30 cellular contexts compared by ENCODE assay signal in the genomic region with DNA sequence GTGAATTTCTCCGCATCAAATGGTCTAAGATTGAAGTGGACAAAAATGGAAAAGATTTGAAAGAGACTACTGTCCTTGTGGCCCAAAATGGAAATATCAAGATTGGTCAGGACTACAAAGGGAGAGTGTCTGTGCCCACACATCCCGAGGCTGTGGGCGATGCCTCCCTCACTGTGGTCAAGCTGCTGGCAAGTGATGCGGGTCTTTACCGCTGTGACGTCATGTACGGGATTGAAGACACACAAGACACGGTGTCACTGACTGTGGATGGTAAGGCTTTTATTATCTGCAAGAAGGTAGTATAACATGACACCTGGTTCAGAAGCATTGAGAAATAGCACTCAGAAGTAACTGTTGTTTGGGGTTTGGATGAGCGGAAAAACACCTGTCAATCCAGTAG. TPM values are rescaled to one million over a fixed set of nuclear protein-coding genes. Genes with fewer than 3 reads are reported as not detected.
"Had no signal": no experiment of that assay in that cellular context is flagged by ENCODE, and none has a peak within 500 bp of the region (broad histone marks: within the 10 kb centered on the region; RNA-seq: fewer than 3 reads in every experiment).

No MANE protein-coding gene starts in this region.

- H3K4me3 Mint-ChIP-seq: activated CD4-positive, alpha-beta memory T cell treated with anti-CD3 and anti-CD28 coated beads for 36 hours; activated CD4-positive, alpha-beta T cell treated with anti-CD3 and anti-CD28 coated beads for 36 hours; activated CD4-positive, alpha-beta T cell treated with anti-CD3 and anti-CD28 coated beads, Interleukin-2, amount 10 ng/mL, durations not matched to agents 24 days and 14 days; activated naive CD4-positive, alpha-beta T cell treated with anti-CD3 and anti-CD28 coated beads, Interleukin-2, amount 10 ng/mL, durations not matched to agents 7 days and 5 days; activated naive CD8-positive, alpha-beta T cell treated with anti-CD3 and anti-CD28 coated beads, Interleukin-2, amount 10 ng/mL, durations not matched to agents 7 days and 5 days; activated T-cell treated with anti-CD3 and anti-CD28 coated beads, Interleukin-2, amount 50 U/mL, for 24 hours; activated T-cell treated with anti-CD3 and anti-CD28 coated beads, Interleukin-2, amount 50 U/mL, for 72 hours; brain; central memory CD8-positive, alpha-beta T cell; dendritic cell treated with granulocyte-macrophage colony-stimulating factor and Interleukin-4, amounts not matched to agents 40 ng/mL and 50 ng/mL, for 4 days; endodermal cell; T-helper 17 cell; T-helper 2 cell treated with Interferon-gamma antibody and Interleukin-4, amounts not matched to agents 5 μg/mL and 100 μg/mL, for 36 hours had no signal

- ATAC-seq: activated CD4-positive, alpha-beta T cell treated with anti-CD3 and anti-CD28 coated beads for 36 hours; activated naive CD4-positive, alpha-beta T cell treated with anti-CD3 and anti-CD28 coated beads, Interleukin-2, amount 50 U/mL, for 72 hours; activated T-cell treated with anti-CD3 and anti-CD28 coated beads, Interleukin-2, amount 50 U/mL, for 72 hours; esophagus mucosa; T-helper 17 cell had no signal

- H3K4me1 Mint-ChIP-seq: activated CD4-positive, alpha-beta T cell treated with anti-CD3 and anti-CD28 coated beads for 36 hours; activated CD4-positive, alpha-beta T cell treated with anti-CD3 and anti-CD28 coated beads, Interleukin-2, amount 10 ng/mL, durations not matched to agents 24 days and 14 days; activated naive CD4-positive, alpha-beta T cell treated with anti-CD3 and anti-CD28 coated beads, Interleukin-2, amount 10 ng/mL, durations not matched to agents 7 days and 5 days; activated naive CD8-positive, alpha-beta T cell treated with anti-CD3 and anti-CD28 coated beads, Interleukin-2, amount 10 ng/mL, durations not matched to agents 7 days and 5 days; central memory CD8-positive, alpha-beta T cell; T-helper 17 cell had no signal

- H3K27ac Mint-ChIP-seq: activated CD4-positive, alpha-beta memory T cell treated with anti-CD3 and anti-CD28 coated beads for 36 hours; activated CD4-positive, alpha-beta T cell treated with anti-CD3 and anti-CD28 coated beads for 36 hours; activated CD4-positive, alpha-beta T cell treated with anti-CD3 and anti-CD28 coated beads, Interleukin-2, amount 10 ng/mL, durations not matched to agents 24 days and 14 days; activated naive CD4-positive, alpha-beta T cell treated with anti-CD3 and anti-CD28 coated beads, Interleukin-2, amount 10 ng/mL, durations not matched to agents 7 days and 5 days; activated naive CD4-positive, alpha-beta T cell treated with anti-CD3 and anti-CD28 coated beads, Interleukin-2, amount 50 U/mL, for 72 hours; activated naive CD8-positive, alpha-beta T cell treated with anti-CD3 and anti-CD28 coated beads, Interleukin-2, amount 10 ng/mL, durations not matched to agents 7 days and 5 days; activated T-cell treated with anti-CD3 and anti-CD28 coated beads, Interleukin-2, amount 50 U/mL, for 24 hours; dendritic cell treated with granulocyte-macrophage colony-stimulating factor and Interleukin-4, amounts not matched to agents 40 ng/mL and 50 ng/mL, for 4 days; endodermal cell; T-helper 17 cell; T-helper 2 cell treated with Interferon-gamma antibody and Interleukin-4, amounts not matched to agents 5 μg/mL and 100 μg/mL, for 36 hours had no signal

- H3K9me3 Mint-ChIP-seq: activated CD4-positive, alpha-beta memory T cell treated with anti-CD3 and anti-CD28 coated beads for 36 hours; activated CD4-positive, alpha-beta T cell treated with anti-CD3 and anti-CD28 coated beads, Interleukin-2, amount 10 ng/mL, durations not matched to agents 24 days and 14 days; activated naive CD4-positive, alpha-beta T cell treated with anti-CD3 and anti-CD28 coated beads, Interleukin-2, amount 10 ng/mL, durations not matched to agents 7 days and 5 days; activated naive CD8-positive, alpha-beta T cell treated with anti-CD3 and anti-CD28 coated beads, Interleukin-2, amount 10 ng/mL, durations not matched to agents 7 days and 5 days; activated T-cell treated with anti-CD3 and anti-CD28 coated beads, Interleukin-2, amount 50 U/mL, for 24 hours; activated T-cell treated with anti-CD3 and anti-CD28 coated beads, Interleukin-2, amount 50 U/mL, for 72 hours; dendritic cell treated with granulocyte-macrophage colony-stimulating factor and Interleukin-4, amounts not matched to agents 40 ng/mL and 50 ng/mL, for 4 days; endodermal cell; T-helper 2 cell treated with Interferon-gamma antibody and Interleukin-4, amounts not matched to agents 5 μg/mL and 100 μg/mL, for 36 hours had no signal

- H3K36me3 ChIP-seq: breast epithelium, WERI-Rb-1 had no signal

- H3K27me3 ChIP-seq: ascending aorta, breast epithelium, dorsolateral prefrontal cortex had no signal

- H3K4me1 ChIP-seq: ascending aorta, breast epithelium had no signal

- H3K4me3 ChIP-seq: ascending aorta, breast epithelium, coronary artery, dorsolateral prefrontal cortex had no signal

- H3K36me3 Mint-ChIP-seq: activated CD4-positive, alpha-beta memory T cell treated with anti-CD3 and anti-CD28 coated beads for 36 hours; activated naive CD4-positive, alpha-beta T cell treated with anti-CD3 and anti-CD28 coated beads, Interleukin-2, amount 10 ng/mL, durations not matched to agents 7 days and 5 days; activated naive CD4-positive, alpha-beta T cell treated with anti-CD3 and anti-CD28 coated beads, Interleukin-2, amount 50 U/mL, for 72 hours had no signal

- DNase-seq: activated CD4-positive, alpha-beta memory T cell treated with anti-CD3 and anti-CD28 coated beads for 36 hours; activated CD4-positive, alpha-beta T cell treated with anti-CD3 and anti-CD28 coated beads for 36 hours; activated CD4-positive, alpha-beta T cell treated with anti-CD3 and anti-CD28 coated beads, Interleukin-2, amount 10 ng/mL, durations not matched to agents 24 days and 14 days; activated CD4-positive, CD25-positive, alpha-beta regulatory T cell; activated CD4-positive, CD25-positive, alpha-beta regulatory T cell treated with anti-CD3 and anti-CD28 coated beads, Interleukin-2, amount 50 U/mL, for 72 hours; activated CD8-positive, alpha-beta memory T cell treated with anti-CD3 and anti-CD28 coated beads, Interleukin-2, amount 50 U/mL, for 48 hours; activated gamma-delta T cell; activated naive CD4-positive, alpha-beta T cell; activated naive CD4-positive, alpha-beta T cell treated with anti-CD3 and anti-CD28 coated beads, Interleukin-2, amount 10 ng/mL, durations not matched to agents 7 days and 5 days; activated naive CD8-positive, alpha-beta T cell treated with anti-CD3 and anti-CD28 coated beads, Interleukin-2, amount 10 ng/mL, durations not matched to agents 7 days and 5 days; activated T-cell treated with anti-CD3 and anti-CD28 coated beads for 4 hours; activated T-cell treated with anti-CD3 and anti-CD28 coated beads, Interleukin-2, amount 50 U/mL, for 24 hours; activated T-cell treated with anti-CD3 and anti-CD28 coated beads, Interleukin-2, amount 50 U/mL, for 72 hours; dorsolateral prefrontal cortex; effector memory CD4-positive, alpha-beta T cell; endodermal cell; foreskin fibroblast; T-helper 1 cell; T-helper 17 cell; T1000; WERI-Rb-1 had no signal

- H3K27ac ChIP-seq: ascending aorta, breast epithelium, coronary artery, dorsolateral prefrontal cortex, WERI-Rb-1 had no signal

- H3K27me3 Mint-ChIP-seq: activated naive CD4-positive, alpha-beta T cell treated with anti-CD3 and anti-CD28 coated beads, Interleukin-2, amount 10 ng/mL, durations not matched to agents 7 days and 5 days; central memory CD8-positive, alpha-beta T cell; dendritic cell treated with granulocyte-macrophage colony-stimulating factor and Interleukin-4, amounts not matched to agents 40 ng/mL and 50 ng/mL, for 4 days had no signal

- H3K9me3 ChIP-seq: ascending aorta, breast epithelium had no signal

RNA-seq across cellular contexts. Expression of gene VCAN, which starts 18.7 kb away (rescaled TPM):
- total RNA-seq: activated CD4-positive, alpha-beta T cell treated with anti-CD3 and anti-CD28 coated beads for 36 hours; activated CD4-positive, alpha-beta T cell treated with anti-CD3 and anti-CD28 coated beads, Interleukin-2, amount 10 ng/mL, durations not matched to agents 24 days and 14 days had no signal
